24 cellular contexts compared by ENCODE assay signal in genomic region chr5:132207783-132208182, GRCh38.
A peak's percentile ranks its signal among the peaks of the same experiment; 100 is the strongest.
DNase-seq lines count a peak whose midpoint lies in the region; ATAC-seq and TF ChIP-seq lines count a peak whose summit lies in the region.
"Had no signal": no experiment of that assay in that cellular context is flagged by ENCODE, and none has a peak within 500 bp of the region (broad histone marks: within the 10 kb centered on the region; RNA-seq: fewer than 3 reads in every experiment).

No MANE protein-coding gene starts in this region.

- DNase-seq in DMS 273 (lab: John Stamatoyannopoulos, UW; ENCODE audit: unreplicated experiment) (peak; percentile 23), DMS 273 treated with DMSO at 0.1 percent for 48 hours (lab: John Stamatoyannopoulos, UW) (no peak), NCI-H146 treated with DMSO at 0.1 percent for 48 hours (lab: John Stamatoyannopoulos, UW; ENCODE audit: unreplicated experiment) (peak; percentile 22), astrocyte of the spinal cord (ENCODE audit: low read depth, low spot score) (peak; percentile 72), germinal center (ENCODE audit: low spot score) (no peak), COR-L47 (lab: John Stamatoyannopoulos, UW) (no peak)
- DNase-seq: activated CD4-positive, alpha-beta T cell treated with anti-CD3 and anti-CD28 coated beads, Interleukin-2, amount 10 ng/mL, durations not matched to agents 24 days and 14 days; aorta; CD8-positive, alpha-beta T cell; erythroblast; foreskin keratinocyte; left ventricle myocardium inferior; MG63; midbrain; NCI-H1436; NCI-H510A; trophoblast cell had no signal

- H3K9me3 Mint-ChIP-seq in nephron: no peaks in the 10 kb centered on the region
- H3K9me3 Mint-ChIP-seq: activated CD4-positive, alpha-beta T cell treated with anti-CD3 and anti-CD28 coated beads, Interleukin-2, amount 10 ng/mL, durations not matched to agents 24 days and 14 days; activated naive CD4-positive, alpha-beta T cell treated with anti-CD3 and anti-CD28 coated beads, Interleukin-2, amount 50 U/mL, for 24 hours; activated T-helper 1 cell treated with anti-CD3 and anti-CD28 coated beads, Interleukin-12 subunit alpha, Interleukin-12 subunit beta, Interleukin-2, Interleukin-4 antibody, amounts not matched to agents 30 ng/mL and 10 ng/mL and 1 ng/mL, durations not matched to agents 14 hours and 24 hours and 36 hours; CD8-positive, alpha-beta T cell; central memory CD8-positive, alpha-beta T cell; neural crest cell had no signal

- in situ Hi-C loops in astrocyte of the spinal cord (cut with HindIII; ENCODE audit: low sequenced_read_pairs): no loop called here

- ATAC-seq in HG03039 (IDR thresholded peaks at IDR 0.05; ENCODE audit: unreplicated experiment): no peak
- ATAC-seq: CD8-positive, alpha-beta T cell; foreskin keratinocyte had no signal

- peak overlapping the region; percentile 51 to 87 (median 72) for H3K27ac Mint-ChIP-seq in nephron
- H3K27ac Mint-ChIP-seq: activated CD4-positive, alpha-beta T cell treated with anti-CD3 and anti-CD28 coated beads, Interleukin-2, amount 10 ng/mL, durations not matched to agents 24 days and 14 days; activated naive CD4-positive, alpha-beta T cell treated with anti-CD3 and anti-CD28 coated beads, Interleukin-2, amount 50 U/mL, for 24 hours; CD8-positive, alpha-beta T cell; progenitor cell of endocrine pancreas had no signal

- H3K4me3 Mint-ChIP-seq in nephron: peak overlapping the region; percentile 73 to 93 (median 85)
- H3K4me3 Mint-ChIP-seq: activated CD4-positive, alpha-beta T cell treated with anti-CD3 and anti-CD28 coated beads, Interleukin-2, amount 10 ng/mL, durations not matched to agents 24 days and 14 days; activated naive CD4-positive, alpha-beta T cell treated with anti-CD3 and anti-CD28 coated beads, Interleukin-2, amount 50 U/mL, for 24 hours; activated T-helper 1 cell treated with anti-CD3 and anti-CD28 coated beads, Interleukin-12 subunit alpha, Interleukin-12 subunit beta, Interleukin-2, Interleukin-4 antibody, amounts not matched to agents 30 ng/mL and 10 ng/mL and 1 ng/mL, durations not matched to agents 14 hours and 24 hours and 36 hours; CD8-positive, alpha-beta T cell; central memory CD8-positive, alpha-beta T cell; neural crest cell had no signal

- H3K27me3 Mint-ChIP-seq in nephron (ENCODE audit: low read depth): peaks cover 3% of the 10 kb centered on the region
- H3K27me3 Mint-ChIP-seq: activated CD4-positive, alpha-beta T cell treated with anti-CD3 and anti-CD28 coated beads, Interleukin-2, amount 10 ng/mL, durations not matched to agents 24 days and 14 days; activated naive CD4-positive, alpha-beta T cell treated with anti-CD3 and anti-CD28 coated beads, Interleukin-2, amount 50 U/mL, for 24 hours; central memory CD8-positive, alpha-beta T cell; progenitor cell of endocrine pancreas had no signal

- H3K4me1 Mint-ChIP-seq in nephron: peaks cover 50% of the 10 kb centered on the region
- H3K4me1 Mint-ChIP-seq: activated naive CD4-positive, alpha-beta T cell treated with anti-CD3 and anti-CD28 coated beads, Interleukin-2, amount 50 U/mL, for 24 hours; central memory CD8-positive, alpha-beta T cell had no signal

- TF ChIP-seq CTCF in astrocyte of the spinal cord (IDR thresholded peaks at IDR 0.05; ENCODE audit: low read depth, low read length) (no peak), nephron (IDR thresholded peaks at IDR 0.05; ENCODE audit: unreplicated experiment in 3 of 3) (no peak)

- no peak overlapping the region for H3K4me3 ChIP-seq in astrocyte of the spinal cord (ENCODE audit: low read depth, low read length)
- H3K4me3 ChIP-seq: left ventricle myocardium inferior, MG63 had no signal

- H3K36me3 Mint-ChIP-seq in nephron (ENCODE audit: low read depth): peaks cover 43% of the 10 kb centered on the region
- H3K36me3 Mint-ChIP-seq: activated naive CD4-positive, alpha-beta T cell treated with anti-CD3 and anti-CD28 coated beads, Interleukin-2, amount 50 U/mL, for 24 hours; CD8-positive, alpha-beta T cell had no signal

Comparison
In these comparisons a context has a peak if more than half of its experiments do, and no peak if none do; other contexts are left out.
1. DNase-seq: peak in DMS 273 (single experiment), NCI-H146 treated with DMSO at 0.1 percent for 48 hours (single experiment) and astrocyte of the spinal cord (single experiment); none in DMS 273 treated with DMSO at 0.1 percent for 48 hours (single experiment), germinal center (single experiment) and COR-L47 (single experiment).